In genomic region chr13:105442941-105443340, GRCh38 we compare ENCODE assay signal across 9 cellular contexts. TPM values are rescaled to one million over a fixed set of nuclear protein-coding genes. Genes with fewer than 3 reads are reported as not detected.
DNase-seq lines count a peak whose midpoint lies in the region; ATAC-seq and TF ChIP-seq lines count a peak whose summit lies in the region.
"Had no signal": no experiment of that assay in that cellular context is flagged by ENCODE, and none has a peak within 500 bp of the region (broad histone marks: within the 10 kb centered on the region; RNA-seq: fewer than 3 reads in every experiment).

No MANE protein-coding gene starts in this region.

- DNase-seq in GM04504 (ENCODE audit: low read depth), result peak; percentile 95
- peak; percentile 28 for DNase-seq in OCI-M1 (lab: John Stamatoyannopoulos, UW)
- DNase-seq in fibroblast of pulmonary artery (ENCODE audit: low read depth), result peak; percentile 99
- peak; percentile 99 for DNase-seq in skeletal muscle cell (ENCODE audit: low read depth)
- DNase-seq in OCI-LY7 (ENCODE audit: low spot score), result no peak
- no peak for DNase-seq in GM13976 (ENCODE audit: low spot score)
- DNase-seq: activated T-cell treated with anti-CD3 and anti-CD28 coated beads, Interleukin-2, amount 50 U/mL, for 1 hour had no signal

- H2AFZ ChIP-seq in OCI-LY7 (ENCODE audit: low read length), result no peak overlapping the region

- H3K4me3 ChIP-seq in fibroblast of pulmonary artery (replicated peaks; ENCODE audit: low read depth, low read length), result no peak overlapping the region
- no peak overlapping the region for H3K4me3 ChIP-seq in skeletal muscle cell (ENCODE audit: low read depth, low read length)
- no peak overlapping the region for H3K4me3 ChIP-seq in OCI-LY7 (ENCODE audit: low read depth, low read length, poor library complexity, severe bottlenecking)

- no peaks in the 10 kb centered on the region for H3K4me1 ChIP-seq in OCI-LY7 (ENCODE audit: insufficient read depth, low read length, poor library complexity, severe bottlenecking)

- no peak overlapping the region for H3K27ac ChIP-seq in OCI-LY7 (ENCODE audit: low read depth, low read length, poor library complexity, severe bottlenecking)

- POLR2A ChIA-PET in OCI-LY7 (lab: Charles Lee), result no interaction called here

- CTCF ChIA-PET in OCI-LY7 (lab: Charles Lee; ENCODE audit: unreplicated experiment), result no interaction called here

- H3K79me2 ChIP-seq in OCI-LY7 (ENCODE audit: insufficient read depth, low read depth, low read length), result no peaks in the 10 kb centered on the region

- no TSS peak for BruUV-seq in OCI-LY7 (replicated peaks; lab: Mats Ljungman, UMichigan)

- in situ Hi-C loops in GM13976 (cut with MboI; ENCODE audit: low sequenced_read_pairs, unreplicated experiment), result no loop called here

- H3K4me2 ChIP-seq in OCI-LY7 (ENCODE audit: low read length), result no peak overlapping the region

- no peaks in the 10 kb centered on the region for H4K20me1 ChIP-seq in OCI-LY7 (ENCODE audit: insufficient read depth, low read length)

- TF ChIP-seq CTCF in fibroblast of pulmonary artery (IDR thresholded peaks at IDR 0.05; ENCODE audit: low read length, missing control alignments) (no peak), OCI-LY7 (conservative IDR thresholded peaks at IDR 0.05; ENCODE audit: low read length) (no peak), GM13976 (IDR thresholded peaks at IDR 0.05; ENCODE audit: borderline replicate concordance, control extremely low read depth, extremely low read depth, insufficient read depth, missing control alignments) (no peak)

- ATAC-seq in HG02623 (IDR thresholded peaks at IDR 0.05; ENCODE audit: unreplicated experiment) (no peak), HG03457 (IDR thresholded peaks at IDR 0.05; ENCODE audit: unreplicated experiment) (no peak)

- intact Hi-C loops in OCI-LY7 (cut with micrococcal nuclease; ENCODE audit: unreplicated experiment), result no loop called here

- no peaks in the 10 kb centered on the region for H3K36me3 ChIP-seq in OCI-LY7 (ENCODE audit: insufficient read depth, low read length)

- H3K9me2 ChIP-seq in OCI-LY7 (ENCODE audit: insufficient read depth, low read length), result no peaks in the 10 kb centered on the region

- H3K9me3 ChIP-seq in OCI-LY7 (ENCODE audit: low read length), result no peaks in the 10 kb centered on the region

RNA-seq across cellular contexts. Expression of gene DAOA, which starts 22.9 kb away (rescaled TPM):
- total RNA-seq in OCI-LY7 (2014; rRNA removed; shearing (Covaris generic)), result not detected in 2 replicates
- total RNA-seq in OCI-LY7 (2022), result not detected in 2 replicates

Comparison
In these comparisons a context has a peak if more than half of its experiments do, and no peak if none do; other contexts are left out.
1. DNase-seq: peak in GM04504 (single experiment), OCI-M1 (single experiment), fibroblast of pulmonary artery (single experiment) and skeletal muscle cell (single experiment); none in OCI-LY7 (single experiment) and GM13976 (single experiment).